27 cellular contexts compared by ENCODE assay signal in the genomic region with DNA sequence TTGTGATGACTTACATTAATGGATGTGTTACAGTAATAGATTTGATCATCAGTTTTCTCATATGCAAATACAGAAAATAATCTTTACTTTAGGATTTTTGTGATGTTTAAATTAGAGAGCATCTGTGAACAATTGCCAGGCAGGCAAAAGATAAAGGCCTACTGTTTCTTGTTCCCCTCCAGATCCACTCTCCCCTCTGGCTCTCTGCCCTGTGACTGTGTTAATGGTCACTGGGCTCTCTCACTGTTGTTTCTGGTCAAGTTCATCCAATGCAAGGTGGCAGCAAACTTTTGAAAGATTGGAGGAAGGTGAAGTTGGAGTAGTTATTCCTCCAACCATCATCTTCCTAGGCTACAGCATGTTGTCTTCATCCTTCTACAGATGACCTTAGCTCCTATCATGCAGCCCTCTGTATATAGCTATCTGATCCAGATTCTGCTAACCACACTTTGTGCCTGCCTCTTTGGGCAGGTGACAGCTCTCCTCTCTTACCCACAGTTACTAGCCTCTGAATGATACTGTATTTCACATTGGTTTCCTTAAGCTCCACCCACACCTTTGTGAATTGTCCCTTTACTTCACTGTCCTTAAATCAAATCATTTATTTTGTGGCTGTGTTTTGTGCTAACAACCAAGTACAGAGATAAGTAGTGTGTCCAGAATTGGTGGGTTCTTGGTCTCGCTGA. TPM values are rescaled to one million over a fixed set of nuclear protein-coding genes. Genes with fewer than 3 reads are reported as not detected.
A peak's percentile ranks its signal among the peaks of the same experiment; 100 is the strongest.
DNase-seq lines count a peak whose midpoint lies in the region; ATAC-seq, FAIRE-seq and TF ChIP-seq lines count a peak whose summit lies in the region.
"Had no signal": no experiment of that assay in that cellular context is flagged by ENCODE, and none has a peak within 500 bp of the region (broad histone marks: within the 10 kb centered on the region; RNA-seq: fewer than 3 reads in every experiment).

No MANE protein-coding gene starts in this region.

- POLR2A ChIA-PET in CD8-positive, alpha-beta T cell (lab: Charles Lee) = interaction anchor here (2.2 kb wide), 1 partner anchor 325 kb away, joined by 7 read pairs; no protein-coding TSS in a partner anchor
- POLR2A ChIA-PET in naive thymus-derived CD8-positive, alpha-beta T cell (lab: Charles Lee) = interaction anchor here (1.3 kb wide), 1 partner anchor 243 kb away, joined by 4 read pairs; no protein-coding TSS in a partner anchor

- no peak for TF ChIP-seq CTCF in CD8-positive, alpha-beta T cell (IDR thresholded peaks at IDR 0.05)
- TF ChIP-seq CTCF in bronchial epithelial cell (IDR thresholded peaks at IDR 0.05; ENCODE audit: insufficient read depth, low read length, severe bottlenecking) (no peak), suprapubic skin (IDR thresholded peaks at IDR 0.05) (no peak)

- H3K4me3 Mint-ChIP-seq in CD8-positive, alpha-beta T cell = no peak overlapping the region
- H3K4me3 Mint-ChIP-seq in naive thymus-derived CD8-positive, alpha-beta T cell = peak overlapping the region in 6 of 10 donors; percentile 1 to 51 (median 18)
- H3K4me3 Mint-ChIP-seq: HFFc6, nephron progenitor cell had no signal

- peaks cover 13% of the 10 kb centered on the region for H3K4me1 ChIP-seq in CD8-positive, alpha-beta T cell (ENCODE audit: insufficient read depth, low read length)
- no peaks in the 10 kb centered on the region for H3K4me1 ChIP-seq in suprapubic skin
- H3K4me1 ChIP-seq: body of pancreas, pancreas, right atrium auricular region, SJSA1, upper lobe of left lung had no signal

- TF ChIP-seq POLR2A in suprapubic skin (IDR thresholded peaks at IDR 0.05) = no peak

- peak; percentile 43 for ATAC-seq in CD8-positive, alpha-beta T cell
- ATAC-seq in naive thymus-derived CD8-positive, alpha-beta T cell = peak in 1 of 2 donors; percentile 29
- no peak for ATAC-seq in HG02759 (IDR thresholded peaks at IDR 0.05; ENCODE audit: unreplicated experiment)
- ATAC-seq: body of pancreas, left ventricle myocardium superior, pancreas had no signal

- H3K27me3 ChIP-seq in CD8-positive, alpha-beta T cell (ENCODE audit: insufficient read depth, low read length) = no peaks in the 10 kb centered on the region
- H3K27me3 ChIP-seq in bronchial epithelial cell (ENCODE audit: control insufficient read depth, insufficient read depth, low read length) = no peaks in the 10 kb centered on the region
- H3K27me3 ChIP-seq in suprapubic skin = no peaks in the 10 kb centered on the region
- H3K27me3 ChIP-seq: body of pancreas, pancreas, right atrium auricular region, SJSA1, upper lobe of left lung had no signal

- H3K36me3 Mint-ChIP-seq in CD8-positive, alpha-beta T cell = no peaks in the 10 kb centered on the region
- H3K36me3 Mint-ChIP-seq in naive thymus-derived CD8-positive, alpha-beta T cell = no peaks in the 10 kb centered on the region

- CTCF ChIA-PET in CD8-positive, alpha-beta T cell (lab: Charles Lee) = interaction anchor here (1.1 to 3.2 kb wide), 5 partner anchors 10 to 342 kb away, joined by 3 to 13 read pairs (median 7); no protein-coding TSS in a partner anchor

- no peaks in the 10 kb centered on the region for H3K9me3 ChIP-seq in CD8-positive, alpha-beta T cell (ENCODE audit: low read length)
- H3K9me3 ChIP-seq in suprapubic skin = no peaks in the 10 kb centered on the region
- H3K9me3 ChIP-seq: body of pancreas, pancreas, right atrium auricular region, SJSA1, upper lobe of left lung had no signal

- H3K27ac Mint-ChIP-seq in CD8-positive, alpha-beta T cell = peak overlapping the region; percentile 81
- H3K27ac Mint-ChIP-seq in naive thymus-derived CD8-positive, alpha-beta T cell = peak overlapping the region in 9 of 10 donors; percentile 54 to 85 (median 67)
- H3K27ac Mint-ChIP-seq: HFFc6, nephron progenitor cell had no signal

- H3K27me3 Mint-ChIP-seq in CD8-positive, alpha-beta T cell (ENCODE audit: low read depth) = no peaks in the 10 kb centered on the region
- H3K27me3 Mint-ChIP-seq in naive thymus-derived CD8-positive, alpha-beta T cell = no peaks in the 10 kb centered on the region

- peaks cover 20% of the 10 kb centered on the region for H3K4me1 Mint-ChIP-seq in CD8-positive, alpha-beta T cell (ENCODE audit: low read depth)
- H3K4me1 Mint-ChIP-seq in naive thymus-derived CD8-positive, alpha-beta T cell = peaks cover 25 to 51% (median 27%) of the 10 kb centered on the region in 4 donors
- H3K4me1 Mint-ChIP-seq: nephron progenitor cell had no signal

- no peak overlapping the region for H3K27ac ChIP-seq in CD8-positive, alpha-beta T cell (ENCODE audit: low read depth, low read length)
- H3K27ac ChIP-seq in suprapubic skin = no peak overlapping the region
- H3K27ac ChIP-seq: body of pancreas, C4-2B, GM23248, HL-60, pancreas, right atrium auricular region, SJSA1, upper lobe of left lung had no signal

- FAIRE-seq in bronchial epithelial cell (lab: Jason Lieb, UNC) = peak; percentile 23
- FAIRE-seq: GM12891, pancreas had no signal

- intact Hi-C loops in CD8-positive, alpha-beta T cell (cut with DNase I, micrococcal nuclease) = no loop called here

- 85% methylated on average over 1 of the region's 1 CpG for WGBS in suprapubic skin

- H3K36me3 ChIP-seq in CD8-positive, alpha-beta T cell (ENCODE audit: insufficient read depth, low read length) = no peaks in the 10 kb centered on the region
- H3K36me3 ChIP-seq in bronchial epithelial cell (ENCODE audit: control insufficient read depth, insufficient read depth, low read length) (no peaks in the 10 kb centered on the region), suprapubic skin (no peaks in the 10 kb centered on the region)
- H3K36me3 ChIP-seq: pancreas, right atrium auricular region, SJSA1, upper lobe of left lung had no signal

- DNase-seq in Ammon's horn (ENCODE audit: low spot score) (peak; percentile 64), bronchial epithelial cell (ENCODE audit: low read depth) (no peak), suprapubic skin (ENCODE audit: low spot score in 2 of 2) (no peak), NCI-H1092 treated with DMSO at 0.1 percent for 48 hours (lab: John Stamatoyannopoulos, UW) (no peak)
- DNase-seq in CD8-positive, alpha-beta T cell = no peak
- DNase-seq in naive thymus-derived CD8-positive, alpha-beta T cell = no peak
- DNase-seq: activated effector memory CD4-positive, alpha-beta T cell treated with anti-CD3 and anti-CD28 coated beads, Interleukin-2, amount 50 U/mL, for 16 hours; body of pancreas; GM23248; HFFc6; islet precursor cell; left ventricle myocardium superior; NCI-H1436; NCI-H2081 treated with DMSO at 0.1 percent for 48 hours; NCI-H446; nephron progenitor cell; pancreas; RPMI8226; stimulated activated CD4-positive, alpha-beta T cell treated with anti-CD3 and anti-CD28 coated beads, Interleukin-2, amount 100 ng/mL, for 24 hours; upper lobe of left lung had no signal

- H3K9me3 Mint-ChIP-seq in CD8-positive, alpha-beta T cell = peaks cover 1% of the 10 kb centered on the region
- H3K9me3 Mint-ChIP-seq in naive thymus-derived CD8-positive, alpha-beta T cell = no peaks in the 10 kb centered on the region
- H3K9me3 Mint-ChIP-seq: HFFc6 had no signal

- no peak for TF ChIP-seq EP300 in suprapubic skin (IDR thresholded peaks at IDR 0.05)

- no peak overlapping the region for H3K4me3 ChIP-seq in CD8-positive, alpha-beta T cell (ENCODE audit: low read depth, low read length)
- H3K4me3 ChIP-seq in bronchial epithelial cell (ENCODE audit: low read depth, low read length) (no peak overlapping the region), suprapubic skin (no peak overlapping the region)
- H3K4me3 ChIP-seq: body of pancreas, GM23248, pancreas, right atrium auricular region, SJSA1, upper lobe of left lung had no signal

RNA-seq across cellular contexts. Expression of gene ARG1, which starts 48.9 kb away (rescaled TPM):
- total RNA-seq in CD8-positive, alpha-beta T cell = not detected
- not detected in 2 replicates for total RNA-seq in bronchial epithelial cell
- not detected for total RNA-seq in naive thymus-derived CD8-positive, alpha-beta T cell
- not detected for polyA plus RNA-seq in naive thymus-derived CD8-positive, alpha-beta T cell
- 100 to 1,000 TPM in 2 of 4 donors, 10 to 100 TPM in 2; 31.8 to 150 (median 102) TPM for total RNA-seq in suprapubic skin
- total RNA-seq: body of pancreas, glomerular endothelial cell, GM23248, HFFc6, SJSA1 had no signal
- polyA plus RNA-seq: GM23248 had no signal

Comparison
In these comparisons a context has a peak if more than half of its experiments do, and no peak if none do; other contexts are left out.
1. RNA of gene ARG1, which starts 48.9 kb away (total RNA-seq): 31.8 to 150 TPM in suprapubic skin; not detected in CD8-positive, alpha-beta T cell, not detected in bronchial epithelial cell and not detected in naive thymus-derived CD8-positive, alpha-beta T cell; every median in the first group is over 10 times any median in the second.